ENCODE assay signal across 8 cellular contexts in genomic region chr11:125376117-125376516, GRCh38.
DNase-seq lines count a peak whose midpoint lies in the region; ATAC-seq and TF ChIP-seq lines count a peak whose summit lies in the region.

No MANE protein-coding gene starts in this region.

- H3K9ac ChIP-seq in HCT116 (ENCODE audit: low read length) = no peak overlapping the region

- WGBS in psoas muscle, 3 donors = 20 to 29% (median 21%) methylated on average over 8 to 9 of the region's 9 CpGs

- TF ChIP-seq CTCF in HCT116 (IDR thresholded peaks at IDR 0.05 in 2 of 3, conservative IDR thresholded peaks at IDR 0.05 in 1 of 3; ENCODE audit: borderline replicate concordance in 1 of 3, insufficient read depth in 1 of 3, low read depth in 2 of 3, low read length in 2 of 3) (no peak), psoas muscle (IDR thresholded peaks at IDR 0.05) (no peak)

- no TSS peak for BruUV-seq in HCT116 (replicated peaks; lab: Mats Ljungman, UMichigan)

- RAD21 ChIA-PET in HCT116 (lab: Charles Lee; ENCODE audit: low non-redundant PET in 1 of 2, low total read pairs in 2 of 2, uncharacterized antibody in 2 of 2, unreplicated experiment in 2 of 2) = no interaction called here

- no peak overlapping the region for H3K4me2 ChIP-seq in HCT116 (ENCODE audit: low read length)

- POLR2A ChIA-PET in HCT116 (lab: Charles Lee) = no interaction called here

- H3K9me2 ChIP-seq in HCT116 (ENCODE audit: insufficient read depth) = no peaks in the 10 kb centered on the region

- peaks cover 54% of the 10 kb centered on the region for H3K27me3 ChIP-seq in HCT116 (ENCODE audit: insufficient read depth, low read length)
- H3K27me3 ChIP-seq in psoas muscle (ENCODE audit: insufficient read depth in 3 of 3, low read length in 2 of 3) = no peaks in the 10 kb centered on the region

- no peaks in the 10 kb centered on the region for H3K36me3 ChIP-seq in HCT116 (ENCODE audit: control insufficient read depth in 1 of 2, insufficient read depth in 2 of 2, low read length in 2 of 2)
- H3K36me3 ChIP-seq in psoas muscle (ENCODE audit: insufficient read depth in 1 of 2, low read depth in 1 of 2) = no peaks in the 10 kb centered on the region

- H3K9me3 ChIP-seq in HCT116 (ENCODE audit: control insufficient read depth in 1 of 2, insufficient read depth in 1 of 2, low read depth in 1 of 2, low read length in 2 of 2) (no peaks in the 10 kb centered on the region), psoas muscle (no peaks in the 10 kb centered on the region)

- ATAC-seq in HCT116 (peak; percentile 58), left cardiac atrium (peak; percentile 77 to 85), psoas muscle (peak; percentile 85 to 92 (median 89)), GM18867 (IDR thresholded peaks at IDR 0.05; ENCODE audit: unreplicated experiment) (no peak), HG02970 (IDR thresholded peaks at IDR 0.05; ENCODE audit: low FRiP score, unreplicated experiment) (no peak)

- DNase-seq in HCT116 (ENCODE audit: low read depth, low spot score) (no peak), left cardiac atrium (peak; percentile 79), psoas muscle (peak; percentile 81 to 91), islet precursor cell (no peak)
- DNase-seq in activated T-cell treated with anti-CD3 and anti-CD28 coated beads, Interleukin-2, amount 50 U/mL, for 48 hours = no peak

- H3K4me1 ChIP-seq in HCT116 (ENCODE audit: control insufficient read depth in 1 of 2, insufficient read depth in 2 of 2, low read length in 2 of 2) = no peaks in the 10 kb centered on the region
- peaks cover 58% of the 10 kb centered on the region for H3K4me1 ChIP-seq in psoas muscle

- H4K20me1 ChIP-seq in HCT116 (ENCODE audit: insufficient read depth) = no peaks in the 10 kb centered on the region

- H3K27ac ChIP-seq in HCT116 (ENCODE audit: low read depth, low read length) (no peak overlapping the region), angular gyrus (ENCODE audit: low read depth, low read length) (peak overlapping the region; percentile 65), psoas muscle (peak overlapping the region; percentile 85)

- no peak for TF ChIP-seq RAD21 in HCT116 (IDR thresholded peaks at IDR 0.05; ENCODE audit: low read depth)

- intact Hi-C loops in HCT116 (cut with micrococcal nuclease) = no loop called here
- intact Hi-C loops in left cardiac atrium (cut with DNase I) = no loop called here
- intact Hi-C loops in psoas muscle (cut with DNase I) = loop anchor here in 1 of 2 donors (2.0 kb wide), 1 partner anchor 25 kb away; no protein-coding TSS in a partner anchor

- no peak for TF ChIP-seq POLR2A in HCT116 (IDR thresholded peaks at IDR 0.05; ENCODE audit: borderline replicate concordance, extremely low read depth, insufficient read depth, insufficient read length)

- CTCF ChIA-PET in HCT116 (lab: Charles Lee) = interaction anchor here (1.3 kb wide), 1 partner anchor 30 kb away, joined by 3 read pairs; no protein-coding TSS in a partner anchor

- no peaks in the 10 kb centered on the region for H3K79me2 ChIP-seq in HCT116 (ENCODE audit: insufficient read depth, low read length)

- no peak overlapping the region for H2AFZ ChIP-seq in HCT116 (ENCODE audit: low read depth, low read length, poor library complexity, severe bottlenecking)

- H3K4me3 ChIP-seq in HCT116 (replicated peaks in 1 of 2; ENCODE audit: low read depth in 1 of 2, low read length in 2 of 2) = no peak overlapping the region
- peak overlapping the region; percentile 22 for H3K4me3 ChIP-seq in psoas muscle

TF ChIP-seq in HCT116, 20 proteins besides CTCF, POLR2A, EP300 and RAD21:
- TF ChIP-seq CEBPB (IDR thresholded peaks at IDR 0.05; ENCODE audit: low read depth) (no peak), JUND (IDR thresholded peaks at IDR 0.05) (no peak), EZH2phosphoT487 (IDR thresholded peaks at IDR 0.05; ENCODE audit: borderline replicate concordance) (no peak), SRF (IDR thresholded peaks at IDR 0.05; ENCODE audit: low read depth) (no peak), EGR1 (IDR thresholded peaks at IDR 0.05; ENCODE audit: low read depth) (no peak), SIN3A (IDR thresholded peaks at IDR 0.05; ENCODE audit: low read depth) (no peak), TCF7L2 (IDR thresholded peaks at IDR 0.05; ENCODE audit: borderline replicate concordance, extremely low read depth, insufficient read depth, insufficient read length) (no peak), REST (IDR thresholded peaks at IDR 0.05; ENCODE audit: low read depth) (no peak), ZNF274 (IDR thresholded peaks at IDR 0.05; ENCODE audit: low read depth, low read length) (no peak), ELF1 (IDR thresholded peaks at IDR 0.05; ENCODE audit: borderline replicate concordance, low read depth) (no peak), EZH2 (IDR thresholded peaks at IDR 0.05) (no peak), ZFX (IDR thresholded peaks at IDR 0.05) (no peak), FOSL1 (IDR thresholded peaks at IDR 0.05; ENCODE audit: low read depth) (no peak)
- TF ChIP-seq, protein P1, sequence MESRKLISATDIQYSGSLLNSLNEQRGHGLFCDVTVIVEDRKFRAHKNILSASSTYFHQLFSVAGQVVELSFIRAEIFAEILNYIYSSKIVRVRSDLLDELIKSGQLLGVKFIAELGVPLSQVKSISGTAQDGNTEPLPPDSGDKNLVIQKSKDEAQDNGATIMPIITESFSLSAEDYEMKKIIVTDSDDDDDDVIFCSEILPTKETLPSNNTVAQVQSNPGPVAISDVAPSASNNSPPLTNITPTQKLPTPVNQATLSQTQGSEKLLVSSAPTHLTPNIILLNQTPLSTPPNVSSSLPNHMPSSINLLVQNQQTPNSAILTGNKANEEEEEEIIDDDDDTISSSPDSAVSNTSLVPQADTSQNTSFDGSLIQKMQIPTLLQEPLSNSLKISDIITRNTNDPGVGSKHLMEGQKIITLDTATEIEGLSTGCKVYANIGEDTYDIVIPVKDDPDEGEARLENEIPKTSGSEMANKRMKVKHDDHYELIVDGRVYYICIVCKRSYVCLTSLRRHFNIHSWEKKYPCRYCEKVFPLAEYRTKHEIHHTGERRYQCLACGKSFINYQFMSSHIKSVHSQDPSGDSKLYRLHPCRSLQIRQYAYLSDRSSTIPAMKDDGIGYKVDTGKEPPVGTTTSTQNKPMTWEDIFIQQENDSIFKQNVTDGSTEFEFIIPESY (IDR thresholded peaks at IDR 0.05; ENCODE audit: extremely low read depth, insufficient replicate concordance, low read length) = no peak
- TF ChIP-seq, protein P2, sequence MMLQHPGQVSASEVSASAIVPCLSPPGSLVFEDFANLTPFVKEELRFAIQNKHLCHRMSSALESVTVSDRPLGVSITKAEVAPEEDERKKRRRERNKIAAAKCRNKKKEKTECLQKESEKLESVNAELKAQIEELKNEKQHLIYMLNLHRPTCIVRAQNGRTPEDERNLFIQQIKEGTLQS (IDR thresholded peaks at IDR 0.05) = no peak
- TF ChIP-seq, protein P3, sequence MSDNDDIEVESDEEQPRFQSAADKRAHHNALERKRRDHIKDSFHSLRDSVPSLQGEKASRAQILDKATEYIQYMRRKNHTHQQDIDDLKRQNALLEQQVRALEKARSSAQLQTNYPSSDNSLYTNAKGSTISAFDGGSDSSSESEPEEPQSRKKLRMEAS (IDR thresholded peaks at IDR 0.05) = no peak

Comparison
In these comparisons a context has a peak if more than half of its experiments do, and no peak if none do; other contexts are left out.
1. ATAC-seq: peak in HCT116 (single experiment), left cardiac atrium (2 of 2) and psoas muscle (4 of 4); none in GM18867 (single experiment) and HG02970 (single experiment).
2. DNase-seq: peak in left cardiac atrium (single experiment) and psoas muscle (2 of 2); none in HCT116 (single experiment), islet precursor cell (single experiment) and activated T-cell treated with anti-CD3 and anti-CD28 coated beads, Interleukin-2, amount 50 U/mL, for 48 hours (0 of 2).